20 cellular contexts compared by ENCODE assay signal in genomic region chr22:23532756-23533155, GRCh38. TPM values are rescaled to one million over a fixed set of nuclear protein-coding genes. Genes with fewer than 3 reads are reported as not detected.
DNase-seq lines count a peak whose midpoint lies in the region; FAIRE-seq and TF ChIP-seq lines count a peak whose summit lies in the region.
"Had no signal": no experiment of that assay in that cellular context is flagged by ENCODE, and none has a peak within 500 bp of the region (broad histone marks: within the 10 kb centered on the region; RNA-seq: fewer than 3 reads in every experiment).

No MANE protein-coding gene starts in this region.

- DNase-seq in endothelial cell of umbilical vein (ENCODE audit: low read depth, low spot score) (no peak), neuronal stem cell (ENCODE audit: low spot score) (no peak), hippocampal formation (lab: John Stamatoyannopoulos, UW) (no peak), NCI-H146 treated with DMSO at 0.1 percent for 48 hours (lab: John Stamatoyannopoulos, UW; ENCODE audit: unreplicated experiment) (no peak)
- no peak for DNase-seq in activated CD4-positive, alpha-beta memory T cell treated with anti-CD3 and anti-CD28 coated beads for 36 hours
- DNase-seq in effector CD8-positive, alpha-beta T cell (lab: John Stamatoyannopoulos, UW): no peak
- DNase-seq: activated T-cell treated with anti-CD3 and anti-CD28 coated beads for 4 hours, cortex of kidney, NCI-H1048, PC-3, stomach had no signal

- peak overlapping the region; percentile 85 for H3K4ac ChIP-seq in neuronal stem cell (ENCODE audit: low read length)

- H3K4me1 Mint-ChIP-seq in activated CD4-positive, alpha-beta memory T cell treated with anti-CD3 and anti-CD28 coated beads for 36 hours (ENCODE audit: low read depth): no peaks in the 10 kb centered on the region
- H3K4me1 Mint-ChIP-seq: activated naive CD4-positive, alpha-beta T cell treated with anti-CD3 and anti-CD28 coated beads, Interleukin-2, amount 10 ng/mL, durations not matched to agents 7 days and 5 days had no signal

- CTCF ChIA-PET in endothelial cell of umbilical vein (lab: Charles Lee): no interaction called here
- CTCF ChIA-PET in activated CD4-positive, alpha-beta memory T cell treated with anti-CD3 and anti-CD28 coated beads for 36 hours (lab: Charles Lee): no interaction called here

- H3K9me3 Mint-ChIP-seq in activated CD4-positive, alpha-beta memory T cell treated with anti-CD3 and anti-CD28 coated beads for 36 hours: no peaks in the 10 kb centered on the region
- H3K9me3 Mint-ChIP-seq: activated naive CD4-positive, alpha-beta T cell treated with anti-CD3 and anti-CD28 coated beads, Interleukin-2, amount 10 ng/mL, durations not matched to agents 7 days and 5 days; CD8-positive, alpha-beta T cell; natural killer cell treated with Interleukin-12 subunit alpha and Interleukin-12 subunit beta and Interleukin-15 and Interleukin-18, amount 100 ng/mL, for 72 hours had no signal

- peak overlapping the region; percentile 75 for H3K27ac ChIP-seq in BLaER1
- H3K27ac ChIP-seq in HUES64 (ENCODE audit: low read depth, low read length): peak overlapping the region; percentile 43; the same call in 1 of the 2 replicates
- no peak overlapping the region for H3K27ac ChIP-seq in endothelial cell of umbilical vein (ENCODE audit: insufficient read depth, low read depth, low read length)
- H3K27ac ChIP-seq in neuronal stem cell (replicated peaks; ENCODE audit: low read length): peak overlapping the region; percentile 19
- H3K27ac ChIP-seq: stomach had no signal

- H3K9me3 ChIP-seq in BLaER1: no peaks in the 10 kb centered on the region
- no peaks in the 10 kb centered on the region for H3K9me3 ChIP-seq in HUES64 (ENCODE audit: insufficient read depth, low read depth, low read length)
- no peaks in the 10 kb centered on the region for H3K9me3 ChIP-seq in endothelial cell of umbilical vein (replicated peaks; ENCODE audit: control insufficient read depth, insufficient read depth, low read length)
- H3K9me3 ChIP-seq in neuronal stem cell (replicated peaks in 1 of 2; ENCODE audit: control insufficient read depth in 2 of 2, insufficient read depth in 1 of 2, low read depth in 1 of 2, low read length in 2 of 2): no peaks in the 10 kb centered on the region
- H3K9me3 ChIP-seq: stomach had no signal

- H3K27me3 ChIP-seq in BLaER1 (no peaks in the 10 kb centered on the region), HUES64 (ENCODE audit: insufficient read depth, low read length) (peaks cover 12% of the 10 kb centered on the region; the same call in 1 of the 2 replicates), endothelial cell of umbilical vein (ENCODE audit: control insufficient read depth in 2 of 2, insufficient read depth in 2 of 2, low read length in 2 of 2) (no peaks in the 10 kb centered on the region), neuronal stem cell (ENCODE audit: control insufficient read depth in 3 of 3, insufficient read depth in 3 of 3, low read depth in 1 of 3, low read length in 3 of 3) (no peaks in the 10 kb centered on the region)
- H3K27me3 ChIP-seq: stomach had no signal

- no peak for TF ChIP-seq CTCF in endothelial cell of umbilical vein (IDR thresholded peaks at IDR 0.05; ENCODE audit: extremely low read depth in 1 of 2, insufficient read depth in 1 of 2, low read depth in 1 of 2, low read length in 2 of 2)

- 50% methylated on average over 5 of the region's 5 CpGs for whole genome bisulfite sequencing in HUES64
- no CpG with 5 or more reads among the region's 5 CpGs for WGBS in neuronal stem cell (ENCODE audit: extremely low coverage in 2 of 2, insufficient read length in 2 of 2, insufficient replicate concordance in 1 of 2), 2 donors

- H3K4me1 ChIP-seq in BLaER1 (peaks cover 59% of the 10 kb centered on the region), HUES64 (ENCODE audit: insufficient read depth, low read length) (peaks cover 44% of the 10 kb centered on the region), endothelial cell of umbilical vein (ENCODE audit: control insufficient read depth, extremely low read depth, insufficient read depth, low read length) (peaks cover 5% of the 10 kb centered on the region), neuronal stem cell (ENCODE audit: control insufficient read depth in 2 of 2, insufficient read depth in 1 of 2, low read depth in 1 of 2, low read length in 2 of 2) (peaks cover 25 to 43% of the 10 kb centered on the region in 2 donors)

- peak overlapping the region; percentile 87 for H2BK15ac ChIP-seq in neuronal stem cell (ENCODE audit: low read length)

- H3K4me3 Mint-ChIP-seq in activated CD4-positive, alpha-beta memory T cell treated with anti-CD3 and anti-CD28 coated beads for 36 hours: no peak overlapping the region
- H3K4me3 Mint-ChIP-seq: activated naive CD4-positive, alpha-beta T cell treated with anti-CD3 and anti-CD28 coated beads, Interleukin-2, amount 10 ng/mL, durations not matched to agents 7 days and 5 days; CD8-positive, alpha-beta T cell; natural killer cell treated with Interleukin-12 subunit alpha and Interleukin-12 subunit beta and Interleukin-15 and Interleukin-18, amount 100 ng/mL, for 72 hours had no signal

- H3K36me3 Mint-ChIP-seq in activated CD4-positive, alpha-beta memory T cell treated with anti-CD3 and anti-CD28 coated beads for 36 hours: no peaks in the 10 kb centered on the region
- H3K36me3 Mint-ChIP-seq: activated naive CD4-positive, alpha-beta T cell treated with anti-CD3 and anti-CD28 coated beads, Interleukin-2, amount 10 ng/mL, durations not matched to agents 7 days and 5 days; CD8-positive, alpha-beta T cell; natural killer cell treated with Interleukin-12 subunit alpha and Interleukin-12 subunit beta and Interleukin-15 and Interleukin-18, amount 100 ng/mL, for 72 hours had no signal

- H2AK5ac ChIP-seq in neuronal stem cell (ENCODE audit: low read depth, low read length): peak overlapping the region; percentile 95

- H3K4me3 ChIP-seq in BLaER1 (no peak overlapping the region), HUES64 (ENCODE audit: low read length) (no peak overlapping the region), endothelial cell of umbilical vein (replicated peaks in 1 of 3; ENCODE audit: insufficient read depth in 1 of 3, low read depth in 1 of 3, low read length in 3 of 3) (no peak overlapping the region), neuronal stem cell (ENCODE audit: low read length in 2 of 2) (no peak overlapping the region)
- H3K4me3 ChIP-seq: stomach had no signal

- peak overlapping the region; percentile 71 for H3K9ac ChIP-seq in BLaER1
- 0 out of 2 replicates have a peak overlapping the region, but pooled peaks have one; percentile 3 for H3K9ac ChIP-seq in HUES64 (ENCODE audit: low read depth, low read length)
- H3K9ac ChIP-seq in endothelial cell of umbilical vein (replicated peaks; ENCODE audit: extremely low read depth, insufficient read depth, low read length): no peak overlapping the region
- peak overlapping the region; percentile 61 for H3K9ac ChIP-seq in neuronal stem cell (ENCODE audit: low read depth, low read length, poor library complexity)

- H3K4me2 ChIP-seq in BLaER1 (peak overlapping the region; percentile 92), endothelial cell of umbilical vein (ENCODE audit: insufficient read depth, low read length) (no peak overlapping the region), neuronal stem cell (ENCODE audit: insufficient read depth, low read length, poor library complexity, severe bottlenecking) (no peak overlapping the region)

- peak overlapping the region; percentile 26 for H4K91ac ChIP-seq in neuronal stem cell (ENCODE audit: low read depth, low read length, poor library complexity)

- H3K79me1 ChIP-seq in neuronal stem cell (ENCODE audit: low read depth, low read length): peaks cover 1% of the 10 kb centered on the region

- BruUV-seq in endothelial cell of umbilical vein (replicated peaks; lab: Mats Ljungman, UMichigan): no TSS peak

- H3K9me1 ChIP-seq in endothelial cell of umbilical vein (replicated peaks; ENCODE audit: control insufficient read depth, extremely low read depth, insufficient read depth, low read length): no peaks in the 10 kb centered on the region

- no peaks in the 10 kb centered on the region for H4K20me1 ChIP-seq in BLaER1
- no peaks in the 10 kb centered on the region for H4K20me1 ChIP-seq in endothelial cell of umbilical vein (replicated peaks; ENCODE audit: control insufficient read depth, extremely low read depth, insufficient read depth, low read length)

- H2BK120ac ChIP-seq in neuronal stem cell (ENCODE audit: low read depth, low read length): no peak overlapping the region

- no peak overlapping the region for H2BK5ac ChIP-seq in neuronal stem cell (ENCODE audit: low read length)

- POLR2A ChIA-PET in endothelial cell of umbilical vein (lab: Charles Lee): no interaction called here
- POLR2A ChIA-PET in activated CD4-positive, alpha-beta memory T cell treated with anti-CD3 and anti-CD28 coated beads for 36 hours (lab: Charles Lee): no interaction called here

- no peak overlapping the region for H3K23ac ChIP-seq in neuronal stem cell (ENCODE audit: low read depth, low read length, poor library complexity)

- H3K79me2 ChIP-seq in endothelial cell of umbilical vein (ENCODE audit: control insufficient read depth, insufficient read depth, low read length): no peaks in the 10 kb centered on the region

- H2AFZ ChIP-seq in endothelial cell of umbilical vein (ENCODE audit: low read depth, low read length): no peak overlapping the region
- peak overlapping the region; percentile 88 for H2AFZ ChIP-seq in neuronal stem cell (ENCODE audit: low read length)

- H3K27ac Mint-ChIP-seq in activated CD4-positive, alpha-beta memory T cell treated with anti-CD3 and anti-CD28 coated beads for 36 hours: no peak overlapping the region
- H3K27ac Mint-ChIP-seq: activated naive CD4-positive, alpha-beta T cell treated with anti-CD3 and anti-CD28 coated beads, Interleukin-2, amount 10 ng/mL, durations not matched to agents 7 days and 5 days; CD8-positive, alpha-beta T cell; natural killer cell treated with Interleukin-12 subunit alpha and Interleukin-12 subunit beta and Interleukin-15 and Interleukin-18, amount 100 ng/mL, for 72 hours had no signal

- H3K36me3 ChIP-seq in BLaER1 (no peaks in the 10 kb centered on the region), HUES64 (ENCODE audit: insufficient read depth, low read length) (no peaks in the 10 kb centered on the region), endothelial cell of umbilical vein (ENCODE audit: control insufficient read depth in 2 of 2, extremely low read depth in 1 of 2, insufficient read depth in 2 of 2, low read length in 2 of 2) (no peaks in the 10 kb centered on the region), neuronal stem cell (replicated peaks in 1 of 2; ENCODE audit: control insufficient read depth in 2 of 2, insufficient read depth in 2 of 2, low read length in 2 of 2) (no peaks in the 10 kb centered on the region)
- H3K36me3 ChIP-seq: stomach had no signal

- TF ChIP-seq POLR2A in endothelial cell of umbilical vein (IDR thresholded peaks at IDR 0.05; ENCODE audit: low read depth, low read length): no peak

- H3K14ac ChIP-seq in neuronal stem cell (ENCODE audit: low read length): no peak overlapping the region

- dilution Hi-C loops in endothelial cell of umbilical vein (cut with MboI; ENCODE audit: extremely low pct_ligation_motif_present, low sequenced_read_pairs): no loop called here

- intact Hi-C loops in endothelial cell of umbilical vein (cut with micrococcal nuclease): loop anchor here (10.0 kb wide), 2 partner anchors 98 to 358 kb away; no protein-coding TSS in a partner anchor
- intact Hi-C loops in activated CD4-positive, alpha-beta memory T cell treated with anti-CD3 and anti-CD28 coated beads for 36 hours (cut with micrococcal nuclease): no loop called here

- H3K18ac ChIP-seq in neuronal stem cell (ENCODE audit: low read length): peak overlapping the region; percentile 96

- FAIRE-seq in endothelial cell of umbilical vein (lab: Jason Lieb, UNC): peak; percentile 24

- peak overlapping the region; percentile 78 for H4K8ac ChIP-seq in neuronal stem cell (ENCODE audit: low read depth, low read length)

- H2BK12ac ChIP-seq in neuronal stem cell (ENCODE audit: low read length): no peak overlapping the region

- H3K27me3 Mint-ChIP-seq in activated CD4-positive, alpha-beta memory T cell treated with anti-CD3 and anti-CD28 coated beads for 36 hours: peaks cover 9% of the 10 kb centered on the region
- H3K27me3 Mint-ChIP-seq: natural killer cell treated with Interleukin-12 subunit alpha and Interleukin-12 subunit beta and Interleukin-15 and Interleukin-18, amount 100 ng/mL, for 72 hours had no signal

RNA-seq across cellular contexts. Expression of gene IGLL1, which starts 47.3 kb away (rescaled TPM):
- not detected for polyA plus RNA-seq in HUES64 (2013, experiment 1 of 2)
- polyA plus RNA-seq in HUES64 (2013, experiment 2 of 2): not detected
- total RNA-seq in endothelial cell of umbilical vein: not detected in 2 replicates
- not detected in 2 replicates for polyA plus RNA-seq in endothelial cell of umbilical vein
- polyA plus RNA-seq in endothelial cell of umbilical vein (2011; cell fraction: cytosol; rRNA removed): not detected in 2 replicates
- not detected in 2 replicates for polyA plus RNA-seq in endothelial cell of umbilical vein (2011; cell fraction: nucleus; rRNA removed)
- not detected in 2 replicates for polyA plus RNA-seq in endothelial cell of umbilical vein (2012)
- polyA minus RNA-seq in endothelial cell of umbilical vein: not detected in 2 replicates
- polyA minus RNA-seq in endothelial cell of umbilical vein (2011; cell fraction: cytosol; rRNA and poly(A)+ RNA removed): not detected
- not detected in 2 replicates for polyA minus RNA-seq in endothelial cell of umbilical vein (2011; cell fraction: nucleus; rRNA and poly(A)+ RNA removed)
- not detected for polyA plus RNA-seq in neuronal stem cell (2013, experiment 1 of 2)
- not detected for polyA plus RNA-seq in neuronal stem cell (2013, experiment 2 of 2)
- not detected for total RNA-seq in activated CD4-positive, alpha-beta memory T cell treated with anti-CD3 and anti-CD28 coated beads for 36 hours
- total RNA-seq: CD8-positive, alpha-beta T cell; epithelial cell of proximal tubule; lung microvascular endothelial cell; natural killer cell treated with Interleukin-12 subunit alpha and Interleukin-12 subunit beta and Interleukin-15 and Interleukin-18, amount 100 ng/mL, for 72 hours; PC-3; SK-MEL-5 had no signal
- polyA plus RNA-seq: AG04450, stomach had no signal
